In the genomic region with DNA sequence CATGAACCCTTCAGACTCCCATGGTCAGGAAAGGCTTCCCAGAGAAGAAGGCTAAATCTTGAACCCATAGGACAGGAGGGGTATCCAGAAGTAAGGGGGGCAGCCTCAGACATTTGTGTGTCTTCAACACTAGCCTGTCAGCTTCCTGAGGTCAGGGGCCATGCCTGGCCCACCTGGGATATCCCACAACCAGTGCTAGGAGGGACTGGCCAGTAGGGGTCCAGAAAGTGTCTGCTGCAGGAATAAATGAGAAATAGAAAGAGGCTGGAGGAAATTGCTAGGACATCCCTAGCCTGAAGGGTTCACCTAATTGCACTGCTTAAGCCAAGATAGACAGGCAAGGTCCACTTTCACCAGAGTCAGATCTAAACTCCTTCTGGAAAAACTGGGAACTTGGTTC, we compare ENCODE assay signal across 3 cellular contexts.
TF ChIP-seq lines count a peak whose summit lies in the region.

No MANE protein-coding gene starts in this region.

TF ChIP-seq in SK-N-SH, 30 proteins besides CTCF, POLR2A, EP300 and RAD21 (continued from another document):
- TF ChIP-seq, protein P1, sequence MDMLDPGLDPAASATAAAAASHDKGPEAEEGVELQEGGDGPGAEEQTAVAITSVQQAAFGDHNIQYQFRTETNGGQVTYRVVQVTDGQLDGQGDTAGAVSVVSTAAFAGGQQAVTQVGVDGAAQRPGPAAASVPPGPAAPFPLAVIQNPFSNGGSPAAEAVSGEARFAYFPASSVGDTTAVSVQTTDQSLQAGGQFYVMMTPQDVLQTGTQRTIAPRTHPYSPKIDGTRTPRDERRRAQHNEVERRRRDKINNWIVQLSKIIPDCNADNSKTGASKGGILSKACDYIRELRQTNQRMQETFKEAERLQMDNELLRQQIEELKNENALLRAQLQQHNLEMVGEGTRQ (IDR thresholded peaks at IDR 0.05; ENCODE audit: borderline replicate concordance, low read depth, low read length): no peak
- TF ChIP-seq TEAD4 (IDR thresholded peaks at IDR 0.05; ENCODE audit: borderline replicate concordance, insufficient read depth) (no peak), RFX5 (IDR thresholded peaks at IDR 0.05; ENCODE audit: low read length) (no peak), SMC3 (IDR thresholded peaks at IDR 0.05; ENCODE audit: low read depth, low read length) (no peak), GABPA (IDR thresholded peaks at IDR 0.05; ENCODE audit: low read depth) (no peak)
- TF ChIP-seq, protein P2, sequence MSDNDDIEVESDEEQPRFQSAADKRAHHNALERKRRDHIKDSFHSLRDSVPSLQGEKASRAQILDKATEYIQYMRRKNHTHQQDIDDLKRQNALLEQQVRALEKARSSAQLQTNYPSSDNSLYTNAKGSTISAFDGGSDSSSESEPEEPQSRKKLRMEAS (IDR thresholded peaks at IDR 0.05; ENCODE audit: low read depth): no peak

TF ChIP-seq in SK-N-SH treated with all-trans-retinoic acid at 6 μM for 48 hours, 23 proteins besides CTCF, POLR2A, EP300 and RAD21 (continued from another document):
- TF ChIP-seq, protein P3, sequence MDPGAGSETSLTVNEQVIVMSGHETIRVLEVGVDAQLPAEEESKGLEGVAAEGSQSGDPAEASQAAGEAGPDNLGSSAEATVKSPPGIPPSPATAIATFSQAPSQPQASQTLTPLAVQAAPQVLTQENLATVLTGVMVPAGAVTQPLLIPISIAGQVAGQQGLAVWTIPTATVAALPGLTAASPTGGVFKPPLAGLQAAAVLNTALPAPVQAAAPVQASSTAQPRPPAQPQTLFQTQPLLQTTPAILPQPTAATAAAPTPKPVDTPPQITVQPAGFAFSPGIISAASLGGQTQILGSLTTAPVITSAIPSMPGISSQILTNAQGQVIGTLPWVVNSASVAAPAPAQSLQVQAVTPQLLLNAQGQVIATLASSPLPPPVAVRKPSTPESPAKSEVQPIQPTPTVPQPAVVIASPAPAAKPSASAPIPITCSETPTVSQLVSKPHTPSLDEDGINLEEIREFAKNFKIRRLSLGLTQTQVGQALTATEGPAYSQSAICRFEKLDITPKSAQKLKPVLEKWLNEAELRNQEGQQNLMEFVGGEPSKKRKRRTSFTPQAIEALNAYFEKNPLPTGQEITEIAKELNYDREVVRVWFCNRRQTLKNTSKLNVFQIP (CRISPR knock-in tag; IDR thresholded peaks at IDR 0.05; ENCODE audit: borderline replicate concordance, low read depth): no peak
- TF ChIP-seq TCF4 (CRISPR knock-in tag; IDR thresholded peaks at IDR 0.05; ENCODE audit: borderline replicate concordance) (no peak), ZFP3 (CRISPR knock-in tag; IDR thresholded peaks at IDR 0.05) (no peak)
- TF ChIP-seq, protein P4, sequence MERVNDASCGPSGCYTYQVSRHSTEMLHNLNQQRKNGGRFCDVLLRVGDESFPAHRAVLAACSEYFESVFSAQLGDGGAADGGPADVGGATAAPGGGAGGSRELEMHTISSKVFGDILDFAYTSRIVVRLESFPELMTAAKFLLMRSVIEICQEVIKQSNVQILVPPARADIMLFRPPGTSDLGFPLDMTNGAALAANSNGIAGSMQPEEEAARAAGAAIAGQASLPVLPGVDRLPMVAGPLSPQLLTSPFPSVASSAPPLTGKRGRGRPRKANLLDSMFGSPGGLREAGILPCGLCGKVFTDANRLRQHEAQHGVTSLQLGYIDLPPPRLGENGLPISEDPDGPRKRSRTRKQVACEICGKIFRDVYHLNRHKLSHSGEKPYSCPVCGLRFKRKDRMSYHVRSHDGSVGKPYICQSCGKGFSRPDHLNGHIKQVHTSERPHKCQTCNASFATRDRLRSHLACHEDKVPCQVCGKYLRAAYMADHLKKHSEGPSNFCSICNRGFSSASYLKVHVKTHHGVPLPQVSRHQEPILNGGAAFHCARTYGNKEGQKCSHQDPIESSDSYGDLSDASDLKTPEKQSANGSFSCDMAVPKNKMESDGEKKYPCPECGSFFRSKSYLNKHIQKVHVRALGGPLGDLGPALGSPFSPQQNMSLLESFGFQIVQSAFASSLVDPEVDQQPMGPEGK (CRISPR knock-in tag; IDR thresholded peaks at IDR 0.05; ENCODE audit: borderline replicate concordance): no peak

TF ChIP-seq in WTC11, 78 proteins besides CTCF, POLR2A, EP300 and RAD21 (continued from another document):
- TF ChIP-seq, protein P5, sequence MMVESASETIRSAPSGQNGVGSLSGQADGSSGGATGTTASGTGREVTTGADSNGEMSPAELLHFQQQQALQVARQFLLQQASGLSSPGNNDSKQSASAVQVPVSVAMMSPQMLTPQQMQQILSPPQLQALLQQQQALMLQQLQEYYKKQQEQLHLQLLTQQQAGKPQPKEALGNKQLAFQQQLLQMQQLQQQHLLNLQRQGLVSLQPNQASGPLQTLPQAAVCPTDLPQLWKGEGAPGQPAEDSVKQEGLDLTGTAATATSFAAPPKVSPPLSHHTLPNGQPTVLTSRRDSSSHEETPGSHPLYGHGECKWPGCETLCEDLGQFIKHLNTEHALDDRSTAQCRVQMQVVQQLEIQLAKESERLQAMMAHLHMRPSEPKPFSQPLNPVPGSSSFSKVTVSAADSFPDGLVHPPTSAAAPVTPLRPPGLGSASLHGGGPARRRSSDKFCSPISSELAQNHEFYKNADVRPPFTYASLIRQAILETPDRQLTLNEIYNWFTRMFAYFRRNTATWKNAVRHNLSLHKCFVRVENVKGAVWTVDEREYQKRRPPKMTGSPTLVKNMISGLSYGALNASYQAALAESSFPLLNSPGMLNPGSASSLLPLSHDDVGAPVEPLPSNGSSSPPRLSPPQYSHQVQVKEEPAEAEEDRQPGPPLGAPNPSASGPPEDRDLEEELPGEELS (CRISPR knock-in tag; IDR thresholded peaks at IDR 0.05): no peak
- TF ChIP-seq KAT7 (CRISPR knock-in tag; IDR thresholded peaks at IDR 0.05; ENCODE audit: borderline replicate concordance): no peak
